Comparison of ENCODE assay signal across 16 cellular contexts in genomic region chrX:147565239-147565638, GRCh38.
"Had no signal": no experiment of that assay in that cellular context is flagged by ENCODE, and none has a peak within 500 bp of the region (broad histone marks: within the 10 kb centered on the region; RNA-seq: fewer than 3 reads in every experiment).

No MANE protein-coding gene starts in this region.

- ATAC-seq: body of pancreas, esophagus mucosa had no signal

- H3K4me3 ChIP-seq: adrenal gland, body of pancreas, lung, skin epidermis, tibial nerve had no signal

- H3K9me3 Mint-ChIP-seq: activated CD4-positive, alpha-beta T cell treated with anti-CD3 and anti-CD28 coated beads, Interleukin-2, amount 10 ng/mL, durations not matched to agents 7 days and 5 days; activated naive CD4-positive, alpha-beta T cell treated with anti-CD3 and anti-CD28 coated beads, Interleukin-2, amount 10 ng/mL, durations not matched to agents 7 days and 5 days; activated T-helper 2 cell treated with anti-CD3 and anti-CD28 coated beads, Interferon-gamma antibody, Interleukin-2, Interleukin-4, amounts not matched to agents 10 μg/mL and 5 μg/mL and 100 μg/mL, durations not matched to agents 14 hours and 24 hours and 36 hours had no signal

- H3K27me3 ChIP-seq: adrenal gland, body of pancreas, tibial nerve had no signal

- DNase-seq: activated CD4-positive, alpha-beta T cell treated with anti-CD3 and anti-CD28 coated beads, Interleukin-2, amount 10 ng/mL, durations not matched to agents 7 days and 5 days; activated CD4-positive, CD25-positive, alpha-beta regulatory T cell; activated naive CD4-positive, alpha-beta T cell treated with anti-CD3 and anti-CD28 coated beads, Interleukin-2, amount 10 ng/mL, durations not matched to agents 7 days and 5 days; activated T-cell treated with anti-CD3 and anti-CD28 coated beads for 4 hours; adrenal gland; body of pancreas; cerebellar nuclear complex; dermis blood vessel endothelial cell; naive B cell; retina had no signal

- H3K27ac ChIP-seq: adrenal gland, body of pancreas, tibial nerve had no signal

- H3K9me3 ChIP-seq: adrenal gland, body of pancreas, tibial nerve had no signal

- H3K4me1 ChIP-seq: body of pancreas, tibial nerve had no signal

- FAIRE-seq: frontal cortex had no signal

- H3K4me3 Mint-ChIP-seq: activated CD4-positive, alpha-beta T cell treated with anti-CD3 and anti-CD28 coated beads, Interleukin-2, amount 10 ng/mL, durations not matched to agents 7 days and 5 days; activated naive CD4-positive, alpha-beta T cell treated with anti-CD3 and anti-CD28 coated beads, Interleukin-2, amount 10 ng/mL, durations not matched to agents 7 days and 5 days; naive B cell had no signal

- H3K36me3 ChIP-seq: adrenal gland, tibial nerve had no signal

- H3K4me1 Mint-ChIP-seq: activated CD4-positive, alpha-beta T cell treated with anti-CD3 and anti-CD28 coated beads, Interleukin-2, amount 10 ng/mL, durations not matched to agents 7 days and 5 days; naive B cell had no signal

- H3K27ac Mint-ChIP-seq: activated CD4-positive, alpha-beta T cell treated with anti-CD3 and anti-CD28 coated beads, Interleukin-2, amount 10 ng/mL, durations not matched to agents 7 days and 5 days; activated naive CD4-positive, alpha-beta T cell treated with anti-CD3 and anti-CD28 coated beads, Interleukin-2, amount 10 ng/mL, durations not matched to agents 7 days and 5 days; activated T-helper 2 cell treated with anti-CD3 and anti-CD28 coated beads, Interferon-gamma antibody, Interleukin-2, Interleukin-4, amounts not matched to agents 10 μg/mL and 5 μg/mL and 100 μg/mL, durations not matched to agents 14 hours and 24 hours and 36 hours had no signal

- H3K36me3 Mint-ChIP-seq: activated naive CD4-positive, alpha-beta T cell treated with anti-CD3 and anti-CD28 coated beads, Interleukin-2, amount 10 ng/mL, durations not matched to agents 7 days and 5 days; naive B cell had no signal
